In the genomic region with DNA sequence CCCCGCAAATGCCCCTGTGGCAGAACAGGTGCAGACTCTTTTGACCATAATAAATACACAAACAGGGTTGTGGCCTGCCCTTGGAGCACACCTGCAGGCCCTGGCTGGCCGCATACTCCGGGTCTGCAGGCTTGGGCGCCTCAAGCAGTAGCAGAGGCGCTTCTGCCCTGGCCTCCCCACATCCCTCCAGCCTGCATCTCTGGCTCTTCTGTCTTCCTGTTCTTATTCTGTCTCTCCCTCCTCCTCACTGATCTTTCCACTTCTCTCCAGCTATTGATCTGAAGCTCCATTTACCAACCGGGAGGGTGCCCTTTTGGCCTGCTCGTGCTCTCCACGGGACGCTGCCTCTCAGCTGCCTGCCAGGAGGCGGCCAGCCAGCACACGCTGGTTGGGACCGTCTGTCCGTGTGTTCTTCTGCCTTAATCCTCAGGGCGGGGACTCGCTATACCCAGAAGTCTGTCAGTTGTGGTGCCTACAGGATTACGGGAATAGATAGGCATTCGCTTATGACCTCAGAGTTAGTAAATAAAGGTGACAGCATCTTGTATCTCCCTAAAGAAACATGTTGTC, we compare ENCODE assay signal across 1 cellular context.
TF ChIP-seq lines count a peak whose summit lies in the region.

No MANE protein-coding gene starts in this region.

TF ChIP-seq in HepG2, 621 proteins besides CTCF, POLR2A, EP300 and RAD21 (continues in another document):
- TF ChIP-seq NFE2L1 (CRISPR knock-in tag; IDR thresholded peaks at IDR 0.05; ENCODE audit: borderline replicate concordance) (no peak), ATRX (CRISPR knock-in tag; IDR thresholded peaks at IDR 0.05; ENCODE audit: borderline replicate concordance) (no peak), KDM5B (CRISPR knock-in tag; IDR thresholded peaks at IDR 0.05; ENCODE audit: borderline replicate concordance) (peak; percentile 57; the same call in 1 of the 2 replicates), RBFOX2 (IDR thresholded peaks at IDR 0.05; ENCODE audit: low read depth, low read length) (no peak), ZSCAN9 (CRISPR knock-in tag; IDR thresholded peaks at IDR 0.05; ENCODE audit: borderline replicate concordance) (no peak), DMAP1 (CRISPR knock-in tag; IDR thresholded peaks at IDR 0.05) (no peak), GATAD2A (CRISPR knock-in tag; IDR thresholded peaks at IDR 0.05) (peak; percentile 56; the same call in 1 of the 2 replicates), PHF8 (CRISPR knock-in tag; IDR thresholded peaks at IDR 0.05) (no peak), LCORL (IDR thresholded peaks at IDR 0.05) (no peak), LCORL (CRISPR knock-in tag; IDR thresholded peaks at IDR 0.05) (0 out of 2 replicates have a peak, but pooled peaks have one; percentile 36), CBX1 (IDR thresholded peaks at IDR 0.05; ENCODE audit: low read depth) (no peak), ZNF678 (CRISPR knock-in tag; IDR thresholded peaks at IDR 0.05) (no peak), TEAD2 (CRISPR knock-in tag; IDR thresholded peaks at IDR 0.05) (no peak), ZNF563 (CRISPR knock-in tag; IDR thresholded peaks at IDR 0.05) (peak; percentile 92), NONO (IDR thresholded peaks at IDR 0.05) (no peak), NONO (CRISPR knock-in tag; conservative IDR thresholded peaks at IDR 0.05) (peak; percentile 62), NR2F2 (IDR thresholded peaks at IDR 0.05; ENCODE audit: borderline replicate concordance, low read depth) (no peak), PHF21A (CRISPR knock-in tag; IDR thresholded peaks at IDR 0.05) (0 out of 2 replicates have a peak, but pooled peaks have one; percentile 4), JUND (CRISPR knock-in tag; IDR thresholded peaks at IDR 0.05) (no peak), ZNF777 (CRISPR knock-in tag; IDR thresholded peaks at IDR 0.05) (no peak), SP5 (CRISPR knock-in tag; IDR thresholded peaks at IDR 0.05; ENCODE audit: borderline replicate concordance, low read depth) (no peak), SAP130 (CRISPR knock-in tag; IDR thresholded peaks at IDR 0.05; ENCODE audit: low read depth) (peak; percentile 27; the same call in 1 of the 2 replicates), SALL1 (CRISPR knock-in tag; IDR thresholded peaks at IDR 0.05) (peak; percentile 53; the same call in 1 of the 2 replicates), ZNF616 (CRISPR knock-in tag; IDR thresholded peaks at IDR 0.05; ENCODE audit: low read depth) (no peak), KMT2A (CRISPR knock-in tag; IDR thresholded peaks at IDR 0.05) (peak; percentile 45; the same call in 1 of the 2 replicates), MXI1 (IDR thresholded peaks at IDR 0.05; ENCODE audit: borderline replicate concordance, low read depth, low read length) (no peak), IRF2 (CRISPR knock-in tag; IDR thresholded peaks at IDR 0.05) (no peak), ELF3 (CRISPR knock-in tag; IDR thresholded peaks at IDR 0.05) (no peak), ATF7 (IDR thresholded peaks at IDR 0.05) (peak; percentile 39; the same call in 1 of the 2 replicates), ATF7 (CRISPR knock-in tag; IDR thresholded peaks at IDR 0.05) (0 out of 2 replicates have a peak, but pooled peaks have one; percentile 37), FOXA3 (CRISPR knock-in tag; IDR thresholded peaks at IDR 0.05) (peak; percentile 20; the same call in 1 of the 2 replicates), ZNF431 (CRISPR knock-in tag; IDR thresholded peaks at IDR 0.05; ENCODE audit: borderline replicate concordance, low read depth) (no peak)
- TF ChIP-seq, protein P1, sequence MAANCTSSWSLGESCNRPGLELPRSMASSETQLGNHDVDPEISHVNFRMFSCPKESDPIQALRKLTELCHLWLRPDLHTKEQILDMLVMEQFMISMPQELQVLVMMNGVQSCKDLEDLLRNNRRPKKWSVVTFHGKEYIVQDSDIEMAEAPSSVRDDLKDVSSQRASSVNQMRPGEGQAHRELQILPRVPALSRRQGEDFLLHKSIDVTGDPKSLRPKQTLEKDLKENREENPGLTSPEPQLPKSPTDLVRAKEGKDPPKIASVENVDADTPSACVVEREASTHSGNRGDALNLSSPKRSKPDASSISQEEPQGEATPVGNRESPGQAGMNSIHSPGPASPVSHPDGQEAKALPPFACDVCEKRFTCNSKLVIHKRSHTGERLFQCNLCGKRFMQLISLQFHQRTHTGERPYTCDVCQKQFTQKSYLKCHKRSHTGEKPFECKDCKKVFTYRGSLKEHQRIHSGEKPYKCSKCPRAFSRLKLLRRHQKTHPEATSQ (CRISPR knock-in tag; IDR thresholded peaks at IDR 0.05; ENCODE audit: borderline replicate concordance), result no peak
- TF ChIP-seq, protein P2, sequence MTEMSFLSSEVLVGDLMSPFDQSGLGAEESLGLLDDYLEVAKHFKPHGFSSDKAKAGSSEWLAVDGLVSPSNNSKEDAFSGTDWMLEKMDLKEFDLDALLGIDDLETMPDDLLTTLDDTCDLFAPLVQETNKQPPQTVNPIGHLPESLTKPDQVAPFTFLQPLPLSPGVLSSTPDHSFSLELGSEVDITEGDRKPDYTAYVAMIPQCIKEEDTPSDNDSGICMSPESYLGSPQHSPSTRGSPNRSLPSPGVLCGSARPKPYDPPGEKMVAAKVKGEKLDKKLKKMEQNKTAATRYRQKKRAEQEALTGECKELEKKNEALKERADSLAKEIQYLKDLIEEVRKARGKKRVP (CRISPR knock-in tag; IDR thresholded peaks at IDR 0.05), result 0 out of 4 replicates have a peak, but pooled peaks of 1 of the 2 experiments have one; percentile 21
- TF ChIP-seq, protein P3, sequence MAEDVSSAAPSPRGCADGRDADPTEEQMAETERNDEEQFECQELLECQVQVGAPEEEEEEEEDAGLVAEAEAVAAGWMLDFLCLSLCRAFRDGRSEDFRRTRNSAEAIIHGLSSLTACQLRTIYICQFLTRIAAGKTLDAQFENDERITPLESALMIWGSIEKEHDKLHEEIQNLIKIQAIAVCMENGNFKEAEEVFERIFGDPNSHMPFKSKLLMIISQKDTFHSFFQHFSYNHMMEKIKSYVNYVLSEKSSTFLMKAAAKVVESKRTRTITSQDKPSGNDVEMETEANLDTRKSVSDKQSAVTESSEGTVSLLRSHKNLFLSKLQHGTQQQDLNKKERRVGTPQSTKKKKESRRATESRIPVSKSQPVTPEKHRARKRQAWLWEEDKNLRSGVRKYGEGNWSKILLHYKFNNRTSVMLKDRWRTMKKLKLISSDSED (CRISPR knock-in tag; IDR thresholded peaks at IDR 0.05), result no peak
- TF ChIP-seq, protein P4, sequence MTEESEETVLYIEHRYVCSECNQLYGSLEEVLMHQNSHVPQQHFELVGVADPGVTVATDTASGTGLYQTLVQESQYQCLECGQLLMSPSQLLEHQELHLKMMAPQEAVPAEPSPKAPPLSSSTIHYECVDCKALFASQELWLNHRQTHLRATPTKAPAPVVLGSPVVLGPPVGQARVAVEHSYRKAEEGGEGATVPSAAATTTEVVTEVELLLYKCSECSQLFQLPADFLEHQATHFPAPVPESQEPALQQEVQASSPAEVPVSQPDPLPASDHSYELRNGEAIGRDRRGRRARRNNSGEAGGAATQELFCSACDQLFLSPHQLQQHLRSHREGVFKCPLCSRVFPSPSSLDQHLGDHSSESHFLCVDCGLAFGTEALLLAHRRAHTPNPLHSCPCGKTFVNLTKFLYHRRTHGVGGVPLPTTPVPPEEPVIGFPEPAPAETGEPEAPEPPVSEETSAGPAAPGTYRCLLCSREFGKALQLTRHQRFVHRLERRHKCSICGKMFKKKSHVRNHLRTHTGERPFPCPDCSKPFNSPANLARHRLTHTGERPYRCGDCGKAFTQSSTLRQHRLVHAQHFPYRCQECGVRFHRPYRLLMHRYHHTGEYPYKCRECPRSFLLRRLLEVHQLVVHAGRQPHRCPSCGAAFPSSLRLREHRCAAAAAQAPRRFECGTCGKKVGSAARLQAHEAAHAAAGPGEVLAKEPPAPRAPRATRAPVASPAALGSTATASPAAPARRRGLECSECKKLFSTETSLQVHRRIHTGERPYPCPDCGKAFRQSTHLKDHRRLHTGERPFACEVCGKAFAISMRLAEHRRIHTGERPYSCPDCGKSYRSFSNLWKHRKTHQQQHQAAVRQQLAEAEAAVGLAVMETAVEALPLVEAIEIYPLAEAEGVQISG (CRISPR knock-in tag; IDR thresholded peaks at IDR 0.05), result no peak
- TF ChIP-seq, protein P5, sequence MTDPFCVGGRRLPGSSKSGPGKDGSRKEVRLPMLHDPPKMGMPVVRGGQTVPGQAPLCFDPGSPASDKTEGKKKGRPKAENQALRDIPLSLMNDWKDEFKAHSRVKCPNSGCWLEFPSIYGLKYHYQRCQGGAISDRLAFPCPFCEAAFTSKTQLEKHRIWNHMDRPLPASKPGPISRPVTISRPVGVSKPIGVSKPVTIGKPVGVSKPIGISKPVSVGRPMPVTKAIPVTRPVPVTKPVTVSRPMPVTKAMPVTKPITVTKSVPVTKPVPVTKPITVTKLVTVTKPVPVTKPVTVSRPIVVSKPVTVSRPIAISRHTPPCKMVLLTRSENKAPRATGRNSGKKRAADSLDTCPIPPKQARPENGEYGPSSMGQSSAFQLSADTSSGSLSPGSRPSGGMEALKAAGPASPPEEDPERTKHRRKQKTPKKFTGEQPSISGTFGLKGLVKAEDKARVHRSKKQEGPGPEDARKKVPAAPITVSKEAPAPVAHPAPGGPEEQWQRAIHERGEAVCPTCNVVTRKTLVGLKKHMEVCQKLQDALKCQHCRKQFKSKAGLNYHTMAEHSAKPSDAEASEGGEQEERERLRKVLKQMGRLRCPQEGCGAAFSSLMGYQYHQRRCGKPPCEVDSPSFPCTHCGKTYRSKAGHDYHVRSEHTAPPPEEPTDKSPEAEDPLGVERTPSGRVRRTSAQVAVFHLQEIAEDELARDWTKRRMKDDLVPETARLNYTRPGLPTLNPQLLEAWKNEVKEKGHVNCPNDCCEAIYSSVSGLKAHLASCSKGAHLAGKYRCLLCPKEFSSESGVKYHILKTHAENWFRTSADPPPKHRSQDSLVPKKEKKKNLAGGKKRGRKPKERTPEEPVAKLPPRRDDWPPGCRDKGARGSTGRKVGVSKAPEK (CRISPR knock-in tag; IDR thresholded peaks at IDR 0.05; ENCODE audit: borderline replicate concordance), result peak; percentile 27; the same call in 1 of the 2 replicates
- TF ChIP-seq, protein P6, sequence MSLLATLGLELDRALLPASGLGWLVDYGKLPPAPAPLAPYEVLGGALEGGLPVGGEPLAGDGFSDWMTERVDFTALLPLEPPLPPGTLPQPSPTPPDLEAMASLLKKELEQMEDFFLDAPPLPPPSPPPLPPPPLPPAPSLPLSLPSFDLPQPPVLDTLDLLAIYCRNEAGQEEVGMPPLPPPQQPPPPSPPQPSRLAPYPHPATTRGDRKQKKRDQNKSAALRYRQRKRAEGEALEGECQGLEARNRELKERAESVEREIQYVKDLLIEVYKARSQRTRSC (CRISPR knock-in tag; IDR thresholded peaks at IDR 0.05; ENCODE audit: low read depth), result no peak
- TF ChIP-seq, protein P7, sequence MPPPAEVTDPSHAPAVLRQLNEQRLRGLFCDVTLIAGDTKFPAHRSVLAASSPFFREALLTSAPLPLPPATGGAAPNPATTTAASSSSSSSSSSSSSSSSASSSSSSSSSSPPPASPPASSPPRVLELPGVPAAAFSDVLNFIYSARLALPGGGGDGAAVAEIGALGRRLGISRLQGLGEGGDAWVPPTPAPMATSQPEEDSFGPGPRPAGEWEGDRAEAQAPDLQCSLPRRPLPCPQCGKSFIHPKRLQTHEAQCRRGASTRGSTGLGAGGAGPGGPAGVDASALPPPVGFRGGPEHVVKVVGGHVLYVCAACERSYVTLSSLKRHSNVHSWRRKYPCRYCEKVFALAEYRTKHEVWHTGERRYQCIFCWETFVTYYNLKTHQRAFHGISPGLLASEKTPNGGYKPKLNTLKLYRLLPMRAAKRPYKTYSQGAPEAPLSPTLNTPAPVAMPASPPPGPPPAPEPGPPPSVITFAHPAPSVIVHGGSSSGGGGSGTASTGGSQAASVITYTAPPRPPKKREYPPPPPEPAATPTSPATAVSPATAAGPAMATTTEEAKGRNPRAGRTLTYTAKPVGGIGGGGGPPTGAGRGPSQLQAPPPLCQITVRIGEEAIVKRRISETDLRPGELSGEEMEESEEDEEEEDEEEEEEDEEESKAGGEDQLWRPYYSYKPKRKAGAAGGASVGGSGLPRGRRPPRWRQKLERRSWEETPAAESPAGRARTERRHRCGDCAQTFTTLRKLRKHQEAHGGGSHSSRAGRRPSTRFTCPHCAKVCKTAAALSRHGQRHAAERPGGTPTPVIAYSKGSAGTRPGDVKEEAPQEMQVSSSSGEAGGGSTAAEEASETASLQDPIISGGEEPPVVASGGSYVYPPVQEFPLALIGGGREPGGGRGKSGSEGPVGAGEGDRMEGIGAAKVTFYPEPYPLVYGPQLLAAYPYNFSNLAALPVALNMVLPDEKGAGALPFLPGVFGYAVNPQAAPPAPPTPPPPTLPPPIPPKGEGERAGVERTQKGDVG (CRISPR knock-in tag; IDR thresholded peaks at IDR 0.05; ENCODE audit: borderline replicate concordance), result 0 out of 2 replicates have a peak, but pooled peaks have one; percentile 28
- TF ChIP-seq, protein P8, sequence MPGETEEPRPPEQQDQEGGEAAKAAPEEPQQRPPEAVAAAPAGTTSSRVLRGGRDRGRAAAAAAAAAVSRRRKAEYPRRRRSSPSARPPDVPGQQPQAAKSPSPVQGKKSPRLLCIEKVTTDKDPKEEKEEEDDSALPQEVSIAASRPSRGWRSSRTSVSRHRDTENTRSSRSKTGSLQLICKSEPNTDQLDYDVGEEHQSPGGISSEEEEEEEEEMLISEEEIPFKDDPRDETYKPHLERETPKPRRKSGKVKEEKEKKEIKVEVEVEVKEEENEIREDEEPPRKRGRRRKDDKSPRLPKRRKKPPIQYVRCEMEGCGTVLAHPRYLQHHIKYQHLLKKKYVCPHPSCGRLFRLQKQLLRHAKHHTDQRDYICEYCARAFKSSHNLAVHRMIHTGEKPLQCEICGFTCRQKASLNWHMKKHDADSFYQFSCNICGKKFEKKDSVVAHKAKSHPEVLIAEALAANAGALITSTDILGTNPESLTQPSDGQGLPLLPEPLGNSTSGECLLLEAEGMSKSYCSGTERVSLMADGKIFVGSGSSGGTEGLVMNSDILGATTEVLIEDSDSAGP (CRISPR knock-in tag; IDR thresholded peaks at IDR 0.05; ENCODE audit: borderline replicate concordance), result peak; percentile 27; the same call in 1 of the 2 replicates
- TF ChIP-seq, protein P9, sequence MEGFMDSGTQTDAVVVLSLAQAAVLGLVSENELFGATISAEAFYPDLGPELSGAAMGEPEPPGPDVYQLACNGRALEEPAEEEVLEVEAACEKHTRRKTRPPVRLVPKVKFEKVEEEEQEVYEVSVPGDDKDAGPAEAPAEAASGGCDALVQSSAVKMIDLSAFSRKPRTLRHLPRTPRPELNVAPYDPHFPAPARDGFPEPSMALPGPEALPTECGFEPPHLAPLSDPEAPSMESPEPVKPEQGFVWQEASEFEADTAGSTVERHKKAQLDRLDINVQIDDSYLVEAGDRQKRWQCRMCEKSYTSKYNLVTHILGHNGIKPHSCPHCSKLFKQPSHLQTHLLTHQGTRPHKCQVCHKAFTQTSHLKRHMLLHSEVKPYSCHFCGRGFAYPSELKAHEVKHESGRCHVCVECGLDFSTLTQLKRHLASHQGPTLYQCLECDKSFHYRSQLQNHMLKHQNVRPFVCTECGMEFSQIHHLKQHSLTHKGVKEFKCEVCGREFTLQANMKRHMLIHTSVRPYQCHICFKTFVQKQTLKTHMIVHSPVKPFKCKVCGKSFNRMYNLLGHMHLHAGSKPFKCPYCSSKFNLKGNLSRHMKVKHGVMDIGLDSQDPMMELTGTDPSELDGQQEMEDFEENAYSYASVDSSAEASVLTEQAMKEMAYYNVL (CRISPR knock-in tag; IDR thresholded peaks at IDR 0.05; ENCODE audit: borderline replicate concordance), result peak; percentile 77; the same call in 1 of the 2 replicates
